ENCODE assay signal across 24 cellular contexts in the genomic region with DNA sequence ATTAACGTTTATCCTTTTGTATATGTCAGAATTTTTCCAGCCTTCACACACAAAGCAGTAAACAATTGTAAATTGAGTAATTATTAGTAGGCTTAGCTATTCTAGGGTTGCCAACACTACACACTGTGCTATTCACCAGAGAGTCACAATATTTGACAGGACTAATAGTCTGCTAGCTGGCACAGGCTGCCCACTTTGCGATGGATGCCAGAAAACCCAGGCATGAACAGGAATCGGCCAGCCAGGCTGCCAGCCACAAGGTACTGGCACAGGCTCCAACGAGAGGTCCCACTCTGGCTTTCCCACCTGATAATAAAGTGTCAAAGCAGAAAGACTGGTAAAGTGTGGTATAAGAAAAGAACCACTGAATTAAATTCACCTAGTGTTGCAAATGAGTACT.
A peak's percentile ranks its signal among the peaks of the same experiment; 100 is the strongest.
DNase-seq lines count a peak whose midpoint lies in the region; ATAC-seq and TF ChIP-seq lines count a peak whose summit lies in the region.
"Had no signal": no experiment of that assay in that cellular context is flagged by ENCODE, and none has a peak within 500 bp of the region (broad histone marks: within the 10 kb centered on the region; RNA-seq: fewer than 3 reads in every experiment).

No MANE protein-coding gene starts in this region.

- H2AK5ac ChIP-seq in H9 (ENCODE audit: insufficient read length, low read length), result no peak overlapping the region

- no peak overlapping the region for H3K4me3 Mint-ChIP-seq in H9
- H3K4me3 Mint-ChIP-seq in activated T-helper 1 cell treated with anti-CD3 and anti-CD28 coated beads, Interleukin-12 subunit alpha, Interleukin-12 subunit beta, Interleukin-2, Interleukin-4 antibody, amounts not matched to agents 30 ng/mL and 10 ng/mL and 1 ng/mL, durations not matched to agents 14 hours and 24 hours and 36 hours, result no peak overlapping the region
- H3K4me3 Mint-ChIP-seq: activated CD4-positive, alpha-beta T cell treated with anti-CD3 and anti-CD28 coated beads, Interleukin-2, amount 10 ng/mL, durations not matched to agents 7 days and 5 days; CD4-positive, CD25-positive, alpha-beta regulatory T cell; effector memory CD8-positive, alpha-beta T cell; naive B cell; type B pancreatic cell had no signal

- no peaks in the 10 kb centered on the region for H3K27me3 Mint-ChIP-seq in H9 (ENCODE audit: low read depth)
- H3K27me3 Mint-ChIP-seq in activated T-helper 1 cell treated with anti-CD3 and anti-CD28 coated beads, Interleukin-12 subunit alpha, Interleukin-12 subunit beta, Interleukin-2, Interleukin-4 antibody, amounts not matched to agents 30 ng/mL and 10 ng/mL and 1 ng/mL, durations not matched to agents 14 hours and 24 hours and 36 hours (ENCODE audit: insufficient read depth), result no peaks in the 10 kb centered on the region
- H3K27me3 Mint-ChIP-seq: activated CD4-positive, alpha-beta T cell treated with anti-CD3 and anti-CD28 coated beads, Interleukin-2, amount 10 ng/mL, durations not matched to agents 7 days and 5 days; CD4-positive, CD25-positive, alpha-beta regulatory T cell; effector memory CD8-positive, alpha-beta T cell; naive B cell; type B pancreatic cell had no signal

- peak; percentile 82 to 99 (median 96) for ATAC-seq in heart right ventricle
- ATAC-seq in activated naive CD4-positive, alpha-beta T cell treated with anti-CD3 and anti-CD28 coated beads, Interleukin-2, amount 50 U/mL, for 72 hours, result no peak
- ATAC-seq: effector memory CD8-positive, alpha-beta T cell; stimulated activated naive CD8-positive, alpha-beta T cell treated with anti-CD3 and anti-CD28 coated beads, Interleukin-15, Interleukin-2, amounts not matched to agents 100 U/mL and 50 U/mL, for 24 hours had no signal

- H4K20me1 ChIP-seq in H9 (ENCODE audit: control insufficient read depth, insufficient read depth, insufficient read length), result no peaks in the 10 kb centered on the region

- no peak overlapping the region for H2AFZ ChIP-seq in H9 (ENCODE audit: low read length)
- H2AFZ ChIP-seq: parathyroid adenoma had no signal

- H2BK120ac ChIP-seq in H9 (ENCODE audit: low read depth, low read length, poor library complexity, severe bottlenecking), result no peak overlapping the region

- no peaks in the 10 kb centered on the region for H3K4me1 ChIP-seq in H9 (ENCODE audit: insufficient read depth, low read length)
- peaks cover 0 to 32% (median 10%) of the 10 kb centered on the region in 9 donors for H3K4me1 ChIP-seq in heart right ventricle
- H3K4me1 ChIP-seq: parathyroid adenoma had no signal

- H2BK12ac ChIP-seq in H9 (ENCODE audit: insufficient read length, low read depth, low read length), result no peak overlapping the region

- H3T11ph ChIP-seq in H9 (ENCODE audit: low read length), result no peak overlapping the region

- no peak overlapping the region for H3K18ac ChIP-seq in H9 (ENCODE audit: insufficient read length, low read depth, low read length)

- H4K5ac ChIP-seq in H9 (ENCODE audit: insufficient read length, low read depth, low read length), result no peak overlapping the region

- no peak overlapping the region for H3K9ac ChIP-seq in H9 (ENCODE audit: extremely low read depth, insufficient read length, low read length)
- H3K9ac ChIP-seq: parathyroid adenoma had no signal

- no peak overlapping the region for H2BK5ac ChIP-seq in H9 (ENCODE audit: insufficient read length, low read length)

- H3K9me3 Mint-ChIP-seq in H9, result no peaks in the 10 kb centered on the region
- no peaks in the 10 kb centered on the region for H3K9me3 Mint-ChIP-seq in activated T-helper 1 cell treated with anti-CD3 and anti-CD28 coated beads, Interleukin-12 subunit alpha, Interleukin-12 subunit beta, Interleukin-2, Interleukin-4 antibody, amounts not matched to agents 30 ng/mL and 10 ng/mL and 1 ng/mL, durations not matched to agents 14 hours and 24 hours and 36 hours
- H3K9me3 Mint-ChIP-seq in activated naive CD4-positive, alpha-beta T cell treated with anti-CD3 and anti-CD28 coated beads, Interleukin-2, amount 50 U/mL, for 72 hours, result no peaks in the 10 kb centered on the region
- H3K9me3 Mint-ChIP-seq: activated CD4-positive, alpha-beta T cell treated with anti-CD3 and anti-CD28 coated beads, Interleukin-2, amount 10 ng/mL, durations not matched to agents 7 days and 5 days; CD4-positive, CD25-positive, alpha-beta regulatory T cell; effector memory CD8-positive, alpha-beta T cell; naive B cell; type B pancreatic cell had no signal

- no peaks in the 10 kb centered on the region for H3K27me3 ChIP-seq in H9 (ENCODE audit: insufficient read depth, low read length)
- no peaks in the 10 kb centered on the region for H3K27me3 ChIP-seq in heart right ventricle

- peaks cover 4 to 6% of the 10 kb centered on the region in 2 experiments; a peak in 3 of 4 replicates for H3K4me1 Mint-ChIP-seq in H9
- H3K4me1 Mint-ChIP-seq in activated T-helper 1 cell treated with anti-CD3 and anti-CD28 coated beads, Interleukin-12 subunit alpha, Interleukin-12 subunit beta, Interleukin-2, Interleukin-4 antibody, amounts not matched to agents 30 ng/mL and 10 ng/mL and 1 ng/mL, durations not matched to agents 14 hours and 24 hours and 36 hours (ENCODE audit: low read depth), result peaks cover 13% of the 10 kb centered on the region

- no peak overlapping the region for H3K56ac ChIP-seq in H9 (ENCODE audit: insufficient read length, low read depth, low read length)

- H3K79me1 ChIP-seq in H9 (ENCODE audit: insufficient read depth, low read depth, low read length, poor library complexity, severe bottlenecking), result no peaks in the 10 kb centered on the region

- no peak overlapping the region for H4K8ac ChIP-seq in H9 (replicated peaks; ENCODE audit: insufficient read length, low read depth, low read length)

- H2BK20ac ChIP-seq in H9 (ENCODE audit: low read depth, low read length, poor library complexity, severe bottlenecking), result no peak overlapping the region

- H4K91ac ChIP-seq in H9 (ENCODE audit: insufficient read length, low read depth, low read length), result no peak overlapping the region

- DNase-seq in H9, result no peak
- DNase-seq in amygdala (lab: John Stamatoyannopoulos, UW), result peak in 52 of 56 donors; percentile 7 to 83 (median 48)
- DNase-seq in heart right ventricle, result peak; percentile 68 to 69
- peak; percentile 95 for DNase-seq in pons (ENCODE audit: low spot score)
- no peak for DNase-seq in activated T-helper 1 cell treated with anti-CD3 and anti-CD28 coated beads, Interleukin-12 subunit alpha, Interleukin-12 subunit beta, Interleukin-2, Interleukin-4 antibody, amounts not matched to agents 30 ng/mL and 10 ng/mL and 1 ng/mL, durations not matched to agents 14 hours and 24 hours and 36 hours (ENCODE audit: low spot score)
- no peak for DNase-seq in activated naive CD4-positive, alpha-beta T cell treated with anti-CD3 and anti-CD28 coated beads, Interleukin-2, amount 50 U/mL, for 72 hours (ENCODE audit: low spot score in 2 of 2)
- DNase-seq in islet precursor cell, result no peak
- no peak for DNase-seq in stimulated activated CD8-positive, alpha-beta memory T cell treated with anti-CD3 and anti-CD28 coated beads, Interleukin-4, amount 100 ng/mL, for 48 hours
- DNase-seq: activated CD4-positive, alpha-beta T cell treated with anti-CD3 and anti-CD28 coated beads, Interleukin-2, amount 10 ng/mL, durations not matched to agents 7 days and 5 days; activated CD8-positive, alpha-beta memory T cell treated with anti-CD3 and anti-CD28 coated beads, Interleukin-2, amount 50 U/mL, for 48 hours; activated gamma-delta T cell; CD4-positive, CD25-positive, alpha-beta regulatory T cell; cerebellar nuclear complex; DMS 273 treated with DMSO at 0.1 percent for 48 hours; effector memory CD8-positive, alpha-beta T cell; mammary epithelial cell; naive B cell; NCI-H226; stimulated activated CD4-positive, alpha-beta T cell treated with anti-CD3 and anti-CD28 coated beads, Interleukin-1b, Interleukin-23, amount 100 ng/mL, for 48 hours; stimulated activated naive CD8-positive, alpha-beta T cell treated with anti-CD3 and anti-CD28 coated beads, Interleukin-15, Interleukin-2, amounts not matched to agents 100 U/mL and 50 U/mL, for 24 hours; T-helper 2 cell had no signal

- no peaks in the 10 kb centered on the region for H3K23me2 ChIP-seq in H9 (ENCODE audit: insufficient read length, low read depth, low read length, poor library complexity, severe bottlenecking)

- H3K14ac ChIP-seq in H9 (ENCODE audit: insufficient read depth, low read length), result 0 out of 2 replicates have a peak overlapping the region, but pooled peaks have one; percentile 36

- H3K36me3 Mint-ChIP-seq in H9 (ENCODE audit: insufficient read depth in 1 of 3, low read depth in 3 of 3), result no peaks in the 10 kb centered on the region
- peaks cover 32% of the 10 kb centered on the region for H3K36me3 Mint-ChIP-seq in activated T-helper 1 cell treated with anti-CD3 and anti-CD28 coated beads, Interleukin-12 subunit alpha, Interleukin-12 subunit beta, Interleukin-2, Interleukin-4 antibody, amounts not matched to agents 30 ng/mL and 10 ng/mL and 1 ng/mL, durations not matched to agents 14 hours and 24 hours and 36 hours (ENCODE audit: low read depth)
- H3K36me3 Mint-ChIP-seq in activated naive CD4-positive, alpha-beta T cell treated with anti-CD3 and anti-CD28 coated beads, Interleukin-2, amount 50 U/mL, for 72 hours, result peaks cover 20 to 35% of the 10 kb centered on the region in 2 donors

- no peak overlapping the region for H3K4ac ChIP-seq in H9 (ENCODE audit: low read depth, low read length)

- no peak overlapping the region for H2BK15ac ChIP-seq in H9 (ENCODE audit: low read depth, low read length)

- H3K9me3 ChIP-seq in H9 (ENCODE audit: control insufficient read depth, low read depth, low read length) (no peaks in the 10 kb centered on the region), heart right ventricle (no peaks in the 10 kb centered on the region)

- no CpG with 5 or more reads among the region's 4 CpGs for WGBS in H9 (ENCODE audit: extremely low coverage, insufficient read length, low lambda C conversion rate)
- WGBS in heart right ventricle, 2 donors, result 47 to 56% methylated on average over 4 of the region's 4 CpGs

- H3K27ac Mint-ChIP-seq in H9, result no peak overlapping the region
- H3K27ac Mint-ChIP-seq in activated T-helper 1 cell treated with anti-CD3 and anti-CD28 coated beads, Interleukin-12 subunit alpha, Interleukin-12 subunit beta, Interleukin-2, Interleukin-4 antibody, amounts not matched to agents 30 ng/mL and 10 ng/mL and 1 ng/mL, durations not matched to agents 14 hours and 24 hours and 36 hours, result no peak overlapping the region
- H3K27ac Mint-ChIP-seq in activated naive CD4-positive, alpha-beta T cell treated with anti-CD3 and anti-CD28 coated beads, Interleukin-2, amount 50 U/mL, for 72 hours, result no peak overlapping the region
- H3K27ac Mint-ChIP-seq: activated CD4-positive, alpha-beta T cell treated with anti-CD3 and anti-CD28 coated beads, Interleukin-2, amount 10 ng/mL, durations not matched to agents 7 days and 5 days; CD4-positive, CD25-positive, alpha-beta regulatory T cell; effector memory CD8-positive, alpha-beta T cell; type B pancreatic cell had no signal

- no peak overlapping the region for H3K4me3 ChIP-seq in heart right ventricle

- no peak overlapping the region for H3K4me2 ChIP-seq in H9 (ENCODE audit: insufficient read depth, insufficient read length, low read length)

- H3K27ac ChIP-seq in H9 (ENCODE audit: insufficient read length, low read depth, low read length) (no peak overlapping the region), heart right ventricle (peak overlapping the region in 3 of 10 donors; percentile 7 to 28 (median 16))
- H3K27ac ChIP-seq: parathyroid adenoma, VCaP had no signal

- peaks cover 0 to 56% (median 11%) of the 10 kb centered on the region in 9 donors for H3K36me3 ChIP-seq in heart right ventricle

- TF ChIP-seq CTCF in H9 (conservative IDR thresholded peaks at IDR 0.05) (no peak), heart right ventricle (IDR thresholded peaks at IDR 0.05) (no peak)

- no peak overlapping the region for H3K23ac ChIP-seq in H9 (ENCODE audit: insufficient read length, low read depth, low read length)

- H3K79me2 ChIP-seq in H9 (ENCODE audit: insufficient read depth, low read length), result no peaks in the 10 kb centered on the region
- H3K79me2 ChIP-seq: parathyroid adenoma had no signal

- intact Hi-C loops in heart right ventricle (cut with DNase I), result loop anchor here in 6 of 10 donors (5.0 to 10.0 kb wide), 3 partner anchors 94 to 233 kb away; a partner anchor contains a TSS
- intact Hi-C loops in activated T-helper 1 cell treated with anti-CD3 and anti-CD28 coated beads, Interleukin-12 subunit alpha, Interleukin-12 subunit beta, Interleukin-2, Interleukin-4 antibody, amounts not matched to agents 30 ng/mL and 10 ng/mL and 1 ng/mL, durations not matched to agents 14 hours and 24 hours and 36 hours (cut with micrococcal nuclease), result no loop called here

Comparison
In these comparisons a context has a peak if more than half of its experiments do, and no peak if none do; other contexts are left out.
1. DNase-seq: peak in amygdala (52 of 56), heart right ventricle (2 of 2) and pons (single experiment); none in H9 (single experiment), activated T-helper 1 cell treated with anti-CD3 and anti-CD28 coated beads, Interleukin-12 subunit alpha, Interleukin-12 subunit beta, Interleukin-2, Interleukin-4 antibody, amounts not matched to agents 30 ng/mL and 10 ng/mL and 1 ng/mL, durations not matched to agents 14 hours and 24 hours and 36 hours (single experiment), activated naive CD4-positive, alpha-beta T cell treated with anti-CD3 and anti-CD28 coated beads, Interleukin-2, amount 50 U/mL, for 72 hours (0 of 2), islet precursor cell (single experiment) and stimulated activated CD8-positive, alpha-beta memory T cell treated with anti-CD3 and anti-CD28 coated beads, Interleukin-4, amount 100 ng/mL, for 48 hours (single experiment).
2. ATAC-seq: peak in heart right ventricle (8 of 8); none in activated naive CD4-positive, alpha-beta T cell treated with anti-CD3 and anti-CD28 coated beads, Interleukin-2, amount 50 U/mL, for 72 hours (0 of 2).